13 cellular contexts compared by ENCODE assay signal in the genomic region with DNA sequence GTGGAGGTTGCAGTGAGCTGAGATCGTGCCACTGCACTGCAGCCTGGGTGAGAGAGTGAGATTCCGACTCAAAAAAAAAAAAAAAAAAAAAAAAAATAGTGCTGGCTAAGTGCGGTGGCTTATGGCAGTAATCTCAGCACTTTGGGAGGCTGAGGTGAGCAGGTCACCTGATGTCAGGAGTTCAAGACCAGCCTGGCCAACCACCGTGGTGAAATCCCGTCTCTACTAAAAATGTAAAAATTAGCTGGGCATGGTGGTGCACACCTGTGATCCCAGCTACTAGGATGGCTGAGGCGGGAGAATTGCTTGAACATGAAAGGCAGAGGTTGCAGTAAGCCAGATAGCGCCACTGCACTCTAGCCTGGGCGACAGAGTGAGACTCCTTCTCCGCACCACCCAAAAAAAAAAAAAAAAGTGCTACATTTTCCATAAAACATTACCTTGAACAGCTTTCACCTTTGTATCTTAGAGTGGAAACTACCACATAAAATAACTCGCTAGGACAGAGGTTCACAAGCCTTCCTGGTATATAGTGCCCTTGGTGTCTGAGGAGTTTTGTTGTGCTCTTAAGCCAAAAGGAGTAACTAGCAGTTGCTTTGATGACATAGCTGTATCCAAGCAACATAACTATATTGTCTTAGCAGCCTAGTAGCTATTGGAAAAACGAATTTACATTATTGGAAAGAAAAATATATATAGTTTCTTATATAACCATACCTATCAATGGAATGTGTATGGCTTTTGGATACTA. TPM values are rescaled to one million over a fixed set of nuclear protein-coding genes. Genes with fewer than 3 reads are reported as not detected.
DNase-seq lines count a peak whose midpoint lies in the region; ATAC-seq and TF ChIP-seq lines count a peak whose summit lies in the region.
"Had no signal": no experiment of that assay in that cellular context is flagged by ENCODE, and none has a peak within 500 bp of the region (broad histone marks: within the 10 kb centered on the region; RNA-seq: fewer than 3 reads in every experiment).

No MANE protein-coding gene starts in this region.

- no peak for ATAC-seq in CD4-positive, CD25-positive, alpha-beta regulatory T cell (ENCODE audit: low read depth in 2 of 2)
- peak; percentile 46 for ATAC-seq in activated CD8-positive, alpha-beta T cell treated with anti-CD3 and anti-CD28 coated beads, Interleukin-2, amount 10 ng/mL, durations not matched to agents 7 days and 5 days

- CTCF ChIA-PET in HEK293 (lab: Yijun Ruan, JAX) (interaction anchor here (0.5 kb wide), 2 partner anchors 43 to 76 kb away, joined by 3 to 6 read pairs; no protein-coding TSS in a partner anchor), HEK293T (lab: Yijun Ruan, JAX) (interaction anchor here (2.0 kb wide), 1 partner anchor 40 kb away, joined by 6 read pairs; no protein-coding TSS in a partner anchor)
- CTCF ChIA-PET in activated CD8-positive, alpha-beta T cell treated with anti-CD3 and anti-CD28 coated beads, Interleukin-2, amount 10 ng/mL, durations not matched to agents 7 days and 5 days (lab: Charles Lee), result interaction anchor here (0.8 to 2.3 kb wide), 3 partner anchors 9 to 46 kb away, joined by 3 to 8 read pairs (median 6); no protein-coding TSS in a partner anchor

- peak overlapping the region; percentile 43 for H3K4me3 ChIP-seq in CD4-positive, CD25-positive, alpha-beta regulatory T cell (ENCODE audit: low read depth, low read length)
- no peak overlapping the region for H3K4me3 ChIP-seq in HEK293 (ENCODE audit: low read depth, low read length)

- H3K4me3 Mint-ChIP-seq in CD4-positive, CD25-positive, alpha-beta regulatory T cell, result peak overlapping the region in 2 of 4 donors; percentile 46 to 47
- no peak overlapping the region for H3K4me3 Mint-ChIP-seq in activated CD8-positive, alpha-beta T cell treated with anti-CD3 and anti-CD28 coated beads, Interleukin-2, amount 10 ng/mL, durations not matched to agents 7 days and 5 days

- H3K9me3 Mint-ChIP-seq in CD4-positive, CD25-positive, alpha-beta regulatory T cell, result no peaks in the 10 kb centered on the region
- no peaks in the 10 kb centered on the region for H3K9me3 Mint-ChIP-seq in activated CD8-positive, alpha-beta T cell treated with anti-CD3 and anti-CD28 coated beads, Interleukin-2, amount 10 ng/mL, durations not matched to agents 7 days and 5 days (ENCODE audit: insufficient read depth)

- peaks cover 24% of the 10 kb centered on the region for H3K36me3 ChIP-seq in CD4-positive, CD25-positive, alpha-beta regulatory T cell (ENCODE audit: control insufficient read depth, insufficient read depth, low read length)
- H3K36me3 ChIP-seq in HEK293 (ENCODE audit: control insufficient read depth in 2 of 2, insufficient read depth in 1 of 2, low read length in 2 of 2), result peaks cover 37 to 50% of the 10 kb centered on the region in 2 experiments; a peak in 2 of 3 replicates

- H3K27me3 ChIP-seq in CD4-positive, CD25-positive, alpha-beta regulatory T cell (ENCODE audit: control insufficient read depth, insufficient read depth, low read length), result no peaks in the 10 kb centered on the region

- no peaks in the 10 kb centered on the region for H3K27me3 Mint-ChIP-seq in CD4-positive, CD25-positive, alpha-beta regulatory T cell
- no peaks in the 10 kb centered on the region for H3K27me3 Mint-ChIP-seq in activated CD8-positive, alpha-beta T cell treated with anti-CD3 and anti-CD28 coated beads, Interleukin-2, amount 10 ng/mL, durations not matched to agents 7 days and 5 days (ENCODE audit: low read depth)

- H3K27ac Mint-ChIP-seq in CD4-positive, CD25-positive, alpha-beta regulatory T cell, result peak overlapping the region in 2 of 3 donors; percentile 4 to 23
- H3K27ac Mint-ChIP-seq in activated CD8-positive, alpha-beta T cell treated with anti-CD3 and anti-CD28 coated beads, Interleukin-2, amount 10 ng/mL, durations not matched to agents 7 days and 5 days, result no peak overlapping the region

- H3K36me3 Mint-ChIP-seq in CD4-positive, CD25-positive, alpha-beta regulatory T cell, result peaks cover 12% of the 10 kb centered on the region
- peaks cover 45% of the 10 kb centered on the region for H3K36me3 Mint-ChIP-seq in activated CD8-positive, alpha-beta T cell treated with anti-CD3 and anti-CD28 coated beads, Interleukin-2, amount 10 ng/mL, durations not matched to agents 7 days and 5 days (ENCODE audit: low read depth)

- no peak for TF ChIP-seq CTCF in HEK293 (tag by site-specific recombination; IDR thresholded peaks at IDR 0.05)

- DNase-seq in CD4-positive, CD25-positive, alpha-beta regulatory T cell, result no peak
- no peak for DNase-seq in activated CD8-positive, alpha-beta T cell treated with anti-CD3 and anti-CD28 coated beads, Interleukin-2, amount 10 ng/mL, durations not matched to agents 7 days and 5 days
- DNase-seq in mesenteric fat pad (ENCODE audit: low spot score), result peak; percentile 39
- DNase-seq in NCI-H345 treated with DMSO at 0.1 percent for 48 hours (lab: John Stamatoyannopoulos, UW; ENCODE audit: unreplicated experiment), result no peak
- DNase-seq in 8988T, result no peak
- DNase-seq in NCI-H510A (lab: John Stamatoyannopoulos, UW), result no peak
- DNase-seq in HEK293T (ENCODE audit: extremely low spot score), result no peak
- DNase-seq: IMR-90, kidney glomerular epithelial cell, NCI-H146, NCI-H526 treated with DMSO at 0.1 percent for 48 hours, SHP77 had no signal

- no peaks in the 10 kb centered on the region for H3K9me3 ChIP-seq in CD4-positive, CD25-positive, alpha-beta regulatory T cell (ENCODE audit: control insufficient read depth in 2 of 2, low read length in 2 of 2)
- no peaks in the 10 kb centered on the region for H3K9me3 ChIP-seq in HEK293 (ENCODE audit: control insufficient read depth, insufficient read depth, low read depth, low read length)

- POLR2A ChIA-PET in HEK293 (lab: Yijun Ruan, JAX) (interaction anchor here (0.6 to 1.6 kb wide), 3 partner anchors 11 to 32 kb away, joined by 4 to 5 read pairs (median 4); a partner anchor contains a TSS), HEK293T (lab: Yijun Ruan, JAX) (interaction anchor here (2.0 to 7.8 kb wide), 4 partner anchors 12 to 48 kb away, joined by 4 to 39 read pairs (median 15); a partner anchor contains a TSS)
- POLR2A ChIA-PET in activated CD8-positive, alpha-beta T cell treated with anti-CD3 and anti-CD28 coated beads, Interleukin-2, amount 10 ng/mL, durations not matched to agents 7 days and 5 days (lab: Charles Lee), result no interaction called here

- peak overlapping the region; percentile 57 for H3K27ac ChIP-seq in CD4-positive, CD25-positive, alpha-beta regulatory T cell (ENCODE audit: insufficient read depth, low read length, poor library complexity, severe bottlenecking)
- no peak overlapping the region for H3K27ac ChIP-seq in HEK293 (ENCODE audit: extremely low read depth, low read depth, low read length)

- peaks cover 21 to 86% (median 55%) of the 10 kb centered on the region in 4 donors for H3K4me1 Mint-ChIP-seq in CD4-positive, CD25-positive, alpha-beta regulatory T cell
- peaks cover 63% of the 10 kb centered on the region for H3K4me1 Mint-ChIP-seq in activated CD8-positive, alpha-beta T cell treated with anti-CD3 and anti-CD28 coated beads, Interleukin-2, amount 10 ng/mL, durations not matched to agents 7 days and 5 days (ENCODE audit: low read depth)

- peaks cover 76% of the 10 kb centered on the region for H3K4me1 ChIP-seq in CD4-positive, CD25-positive, alpha-beta regulatory T cell (ENCODE audit: control insufficient read depth, insufficient read depth, low read length, poor library complexity, severe bottlenecking)
- peaks cover 8% of the 10 kb centered on the region for H3K4me1 ChIP-seq in HEK293 (ENCODE audit: control insufficient read depth, insufficient read depth, low read length)

TF ChIP-seq in HEK293, 187 proteins besides CTCF, POLR2A, EP300 and RAD21 (continues in another document):
- no peak for TF ChIP-seq ZNF404 (tag by site-specific recombination; IDR thresholded peaks at IDR 0.05)

TF ChIP-seq in HEK293T, 16 proteins besides CTCF, POLR2A, EP300 and RAD21 (continues in another document):
- no peak for TF ChIP-seq BHLHE40 (IDR thresholded peaks at IDR 0.05; ENCODE audit: borderline replicate concordance)
- TF ChIP-seq FOXM1 (IDR thresholded peaks at IDR 0.05; ENCODE audit: borderline replicate concordance), result no peak
- no peak for TF ChIP-seq LEF1 (IDR thresholded peaks at IDR 0.05; ENCODE audit: borderline replicate concordance)
- no peak for TF ChIP-seq CTBP1 (IDR thresholded peaks at IDR 0.05; ENCODE audit: borderline replicate concordance)
- TF ChIP-seq FOXK2 (IDR thresholded peaks at IDR 0.05), result no peak
- no peak for TF ChIP-seq FOXA1 (IDR thresholded peaks at IDR 0.05)
- no peak for TF ChIP-seq NFRKB (IDR thresholded peaks at IDR 0.05)
- no peak for TF ChIP-seq L3MBTL2 (conservative IDR thresholded peaks at IDR 0.05)

RNA-seq across cellular contexts. Expression of a gene that starts 11.1 kb away (rescaled TPM):
- total RNA-seq in CD4-positive, CD25-positive, alpha-beta regulatory T cell, result 128 TPM
- polyA plus RNA-seq in CD4-positive, CD25-positive, alpha-beta regulatory T cell, result 100 to 1,000 TPM; 276 to 321 (median 303) TPM
- total RNA-seq in activated CD8-positive, alpha-beta T cell treated with anti-CD3 and anti-CD28 coated beads, Interleukin-2, amount 10 ng/mL, durations not matched to agents 7 days and 5 days, result 100 to 1,000 TPM; 273 to 290 TPM
- total RNA-seq in mesenteric fat pad, result 130 TPM

RNA-seq across cellular contexts. Expression of a gene that starts 31.2 kb away (rescaled TPM):
- total RNA-seq in CD4-positive, CD25-positive, alpha-beta regulatory T cell, result 277 TPM
- polyA plus RNA-seq in CD4-positive, CD25-positive, alpha-beta regulatory T cell, result 1,000 to 10,000 TPM in 1 of 4 donors, 100 to 1,000 TPM in 3; 781 to 1,082 (median 867) TPM
- 100 to 1,000 TPM; 669 to 680 TPM for total RNA-seq in activated CD8-positive, alpha-beta T cell treated with anti-CD3 and anti-CD28 coated beads, Interleukin-2, amount 10 ng/mL, durations not matched to agents 7 days and 5 days
- total RNA-seq in mesenteric fat pad, result 570 TPM

RNA-seq across cellular contexts. Expression of a gene that starts 46.9 kb away (rescaled TPM):
- total RNA-seq in CD4-positive, CD25-positive, alpha-beta regulatory T cell, result 237 TPM
- polyA plus RNA-seq in CD4-positive, CD25-positive, alpha-beta regulatory T cell, result 10 to 100 TPM; 22.2 to 30.2 (median 22.6) TPM
- total RNA-seq in activated CD8-positive, alpha-beta T cell treated with anti-CD3 and anti-CD28 coated beads, Interleukin-2, amount 10 ng/mL, durations not matched to agents 7 days and 5 days, result 10 to 100 TPM; 92.2 to 96.0 TPM
- 81.2 TPM for total RNA-seq in mesenteric fat pad

RNA-seq across cellular contexts. Expression of a gene that starts 48.1 kb away (rescaled TPM):
- 920 TPM for total RNA-seq in CD4-positive, CD25-positive, alpha-beta regulatory T cell
- polyA plus RNA-seq in CD4-positive, CD25-positive, alpha-beta regulatory T cell, result 1,000 to 10,000 TPM; 1,082 to 1,280 (median 1,145) TPM
- total RNA-seq in activated CD8-positive, alpha-beta T cell treated with anti-CD3 and anti-CD28 coated beads, Interleukin-2, amount 10 ng/mL, durations not matched to agents 7 days and 5 days, result 100 to 1,000 TPM; 793 to 820 TPM
- 717 TPM for total RNA-seq in mesenteric fat pad
